Comparison of ENCODE assay signal across 8 cellular contexts in the genomic region with DNA sequence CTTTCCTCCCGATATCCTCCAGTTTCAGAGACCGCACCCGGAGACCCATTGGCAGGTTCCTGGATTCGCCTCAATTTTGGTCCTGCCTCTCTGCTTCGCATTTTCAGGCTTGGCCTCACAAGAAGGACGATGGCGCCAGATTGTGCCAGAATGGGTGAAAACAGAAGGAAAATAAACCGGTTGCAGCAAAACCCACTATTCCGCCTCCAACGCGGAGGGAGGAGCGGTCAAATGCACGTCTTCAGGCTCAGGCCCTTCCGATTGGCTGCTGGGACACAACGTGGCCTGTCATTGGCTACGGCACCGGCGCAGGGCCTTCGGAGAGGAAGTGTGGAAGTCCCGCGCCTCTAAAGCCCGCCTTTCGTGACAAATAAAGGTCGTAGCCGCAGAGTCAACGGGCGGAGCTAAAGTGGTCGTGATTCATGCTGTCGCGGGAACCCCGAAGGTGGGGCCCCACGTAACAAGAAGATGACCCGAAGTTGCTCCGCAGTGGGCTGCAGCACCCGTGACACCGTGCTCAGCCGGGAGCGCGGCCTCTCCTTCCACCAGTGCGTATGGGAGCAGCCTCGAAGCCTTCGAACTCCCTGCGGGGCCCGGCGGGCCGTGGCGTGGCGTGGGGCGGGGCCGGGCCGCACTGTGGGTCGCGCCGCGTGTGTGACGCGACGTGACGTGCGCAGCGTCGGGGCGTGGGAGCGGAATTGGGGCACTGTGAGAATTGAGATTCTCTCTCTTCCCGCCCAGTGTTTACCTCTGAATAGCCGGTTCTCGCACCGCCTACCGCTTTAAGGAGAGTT. TPM values are rescaled to one million over a fixed set of nuclear protein-coding genes. Genes with fewer than 3 reads are reported as not detected.
DNase-seq lines count a peak whose midpoint lies in the region; ATAC-seq and TF ChIP-seq lines count a peak whose summit lies in the region.

Gene THAP9, plus strand, starts transcription at position 401 of the 794 bp plus-strand sequence. Its CDS starts 68 bp downstream, at position 469.

- peak; percentile 93 for ATAC-seq in HG02571 (IDR thresholded peaks at IDR 0.05; ENCODE audit: unreplicated experiment)

- H3K4me3 Mint-ChIP-seq in activated naive CD4-positive, alpha-beta T cell treated with anti-CD3 and anti-CD28 coated beads, Interleukin-2, amount 10 ng/mL, durations not matched to agents 7 days and 5 days: no peak within 1 kb of the TSS

- CTCF ChIA-PET in activated naive CD4-positive, alpha-beta T cell treated with anti-CD3 and anti-CD28 coated beads, Interleukin-2, amount 10 ng/mL, durations not matched to agents 7 days and 5 days (lab: Charles Lee): interaction anchor here (1.2 to 5.6 kb wide), 5 partner anchors 24 to 135 kb away, joined by 3 to 91 read pairs (median 5); partner anchors contain the start of gene COPS4

- DNase-seq in NB4 (ENCODE audit: low read depth): peak; percentile 99
- peak; percentile 98 for DNase-seq in SK-MEL-5 (ENCODE audit: low read depth, low spot score)
- peak; percentile 99 for DNase-seq in activated naive CD4-positive, alpha-beta T cell treated with anti-CD3 and anti-CD28 coated beads, Interleukin-2, amount 10 ng/mL, durations not matched to agents 7 days and 5 days
- DNase-seq in globus pallidus (ENCODE audit: low spot score): peak; percentile 99
- DNase-seq in non-pigmented ciliary epithelial cell (ENCODE audit: low read depth): peak; percentile 98
- peak; percentile 100 for DNase-seq in superior temporal gyrus (ENCODE audit: extremely low spot score)

- in situ Hi-C loops in SK-MEL-5 (cut with HindIII; ENCODE audit: low pct_unique_long_range_greater_than_20kb, low sequenced_read_pairs): no loop called here

- peaks cover 34% of the 10 kb centered on the region for H3K4me1 Mint-ChIP-seq in activated naive CD4-positive, alpha-beta T cell treated with anti-CD3 and anti-CD28 coated beads, Interleukin-2, amount 10 ng/mL, durations not matched to agents 7 days and 5 days

- H3K27ac Mint-ChIP-seq in activated naive CD4-positive, alpha-beta T cell treated with anti-CD3 and anti-CD28 coated beads, Interleukin-2, amount 10 ng/mL, durations not matched to agents 7 days and 5 days: no peak within 1 kb of the TSS

- peaks cover 18% of the 10 kb centered on the region for H3K36me3 Mint-ChIP-seq in activated naive CD4-positive, alpha-beta T cell treated with anti-CD3 and anti-CD28 coated beads, Interleukin-2, amount 10 ng/mL, durations not matched to agents 7 days and 5 days

- H3K4me3 ChIP-seq in GM08714 (ENCODE audit: low read length) (peak within 1 kb of the TSS; percentile 99), NB4 (ENCODE audit: low read depth, low read length) (peak within 1 kb of the TSS; percentile 97)

- no peaks in the 10 kb centered on the region for H3K9me3 Mint-ChIP-seq in activated naive CD4-positive, alpha-beta T cell treated with anti-CD3 and anti-CD28 coated beads, Interleukin-2, amount 10 ng/mL, durations not matched to agents 7 days and 5 days

- TF ChIP-seq CTCF in NB4 (IDR thresholded peaks at IDR 0.05; ENCODE audit: low read depth, low read length): no peak

- H3K27me3 Mint-ChIP-seq in activated naive CD4-positive, alpha-beta T cell treated with anti-CD3 and anti-CD28 coated beads, Interleukin-2, amount 10 ng/mL, durations not matched to agents 7 days and 5 days: no peaks in the 10 kb centered on the region

- TF ChIP-seq POLR2A in NB4 (IDR thresholded peaks at IDR 0.05; ENCODE audit: extremely low read depth, insufficient read length): peak; percentile 94

RNA-seq across cellular contexts. Expression of gene THAP9, which starts in this region (rescaled TPM):
- 6.5 and 6.9 TPM in 2 replicates for total RNA-seq in SK-MEL-5 (2014; rRNA removed; shearing (Covaris generic))
- polyA plus RNA-seq in SK-MEL-5 (2015; cell fraction: cytosol; rRNA removed): 2.8 and 3.0 TPM in 2 replicates
- 18.8 and 24.1 TPM in 2 replicates for polyA plus RNA-seq in SK-MEL-5 (2015; cell fraction: nucleus; rRNA removed)

Comparison
In these comparisons a context has a peak if more than half of its experiments do, and no peak if none do; other contexts are left out.
1. Peak in every context shown above with its lines: DNase-seq, ATAC-seq and H3K4me3 ChIP-seq.